8 cellular contexts compared by ENCODE assay signal in genomic region chr9:70044450-70045307, GRCh38. TPM values are rescaled to one million over a fixed set of nuclear protein-coding genes. Genes with fewer than 3 reads are reported as not detected.
DNase-seq lines count a peak whose midpoint lies in the region; ATAC-seq and TF ChIP-seq lines count a peak whose summit lies in the region.

No MANE protein-coding gene starts in this region.

- H3K4me1 ChIP-seq in foreskin keratinocyte, result peaks cover 42% of the 10 kb centered on the region
- H3K4me1 ChIP-seq in ovary (ENCODE audit: insufficient read depth), result peaks cover 17% of the 10 kb centered on the region

- no peaks in the 10 kb centered on the region for H3K9me3 ChIP-seq in T-helper 17 cell (ENCODE audit: control insufficient read depth, low read length, poor library complexity, severe bottlenecking)
- H3K9me3 ChIP-seq in ovary, result no peaks in the 10 kb centered on the region

- no peak for TF ChIP-seq CTCF in foreskin keratinocyte (conservative IDR thresholded peaks at IDR 0.05)
- TF ChIP-seq CTCF in ovary (IDR thresholded peaks at IDR 0.05), result no peak

- DNase-seq in Caki2 (ENCODE audit: low read depth), result peak; percentile 29
- no peak for DNase-seq in T-helper 17 cell
- peak in 1 of 2 donors; percentile 78 for DNase-seq in foreskin keratinocyte
- peak; percentile 44 to 71 (median 55) for DNase-seq in ovary
- DNase-seq in NCI-H1694 (lab: John Stamatoyannopoulos, UW), result no peak

- 7 to 10% (median 8%) methylated on average over 29 of the region's 29 CpGs for WGBS in ovary, 3 donors

- in situ Hi-C loops in Caki2 (cut with HindIII; ENCODE audit: low pct_unique_long_range_greater_than_20kb, low sequenced_read_pairs), result no loop called here

- peak overlapping the region; percentile 51 for H3K27ac Mint-ChIP-seq in T-helper 17 cell

- H3K36me3 Mint-ChIP-seq in T-helper 17 cell (ENCODE audit: low read depth), result peaks cover 8% of the 10 kb centered on the region

- H3K4me1 Mint-ChIP-seq in T-helper 17 cell, result peaks cover 13% of the 10 kb centered on the region

- peak overlapping the region; percentile 80 for H3K4me3 ChIP-seq in ovary

- no peaks in the 10 kb centered on the region for H3K36me3 ChIP-seq in ovary

- TF ChIP-seq EP300 in ovary (IDR thresholded peaks at IDR 0.05), result no peak

- H3K4me3 Mint-ChIP-seq in T-helper 17 cell, result peak overlapping the region; percentile 86

- H3K27me3 Mint-ChIP-seq in T-helper 17 cell, result peaks cover 66% of the 10 kb centered on the region

- peak overlapping the region; percentile 49 for H3K27ac ChIP-seq in foreskin keratinocyte
- peak overlapping the region; percentile 79 to 83 for H3K27ac ChIP-seq in ovary

- intact Hi-C loops in ovary (cut with DNase I), result loop anchor here in 3 of 4 donors (5.0 to 10.0 kb wide), 5 partner anchors 47 to 70 kb away; no protein-coding TSS in a partner anchor

- ATAC-seq in T-helper 17 cell, result peak; percentile 40
- peak; percentile 82 for ATAC-seq in foreskin keratinocyte
- no peak for ATAC-seq in GM18517 (IDR thresholded peaks at IDR 0.05; ENCODE audit: unreplicated experiment)
- ATAC-seq in GM21423 (IDR thresholded peaks at IDR 0.05; ENCODE audit: unreplicated experiment), result no peak
- ATAC-seq in HG03432 (IDR thresholded peaks at IDR 0.05; ENCODE audit: unreplicated experiment), result no peak

- no peak for TF ChIP-seq POLR2A in ovary (IDR thresholded peaks at IDR 0.05)

- H3K27me3 ChIP-seq in foreskin keratinocyte (no peaks in the 10 kb centered on the region), ovary (no peaks in the 10 kb centered on the region)

RNA-seq across cellular contexts. Expression of gene MAMDC2, which starts 1.0 kb away (rescaled TPM):
- total RNA-seq in Caki2 (2014; rRNA removed; shearing (Covaris generic); ENCODE audit: low replicate concordance), result 0.26 and 3.1 TPM in 2 replicates
- total RNA-seq in T-helper 17 cell (under 1 TPM in 1 of 2 donors, not detected in 1; 0.07 TPM), foreskin keratinocyte (9.4 and 22.7 TPM in 2 replicates), ovary (10 to 100 TPM; 24.6 to 92.3 (median 69.5) TPM)
- polyA plus RNA-seq in foreskin keratinocyte (3.7 and 7.0 TPM in 2 replicates), ovary (10 to 100 TPM; 25.9 to 96.6 TPM)

Comparison
In these comparisons a context has a peak if more than half of its experiments do, and no peak if none do; other contexts are left out.
1. DNase-seq: peak in Caki2 (single experiment) and ovary (5 of 5); none in T-helper 17 cell (0 of 3) and NCI-H1694 (single experiment).
2. ATAC-seq: peak in T-helper 17 cell (single experiment) and foreskin keratinocyte (single experiment); none in GM18517 (single experiment), GM21423 (single experiment) and HG03432 (single experiment).